ENCODE assay signal across 30 cellular contexts in genomic region chr18:78666666-78667335, GRCh38.
"Had no signal": no experiment of that assay in that cellular context is flagged by ENCODE, and none has a peak within 500 bp of the region (broad histone marks: within the 10 kb centered on the region; RNA-seq: fewer than 3 reads in every experiment).

No MANE protein-coding gene starts in this region.

- H3K36me3 ChIP-seq: brain microvascular endothelial cell, Peyer's patch had no signal

- H3K4me2 ChIP-seq: KMS-11 had no signal

- H3K27ac Mint-ChIP-seq: activated B cell treated with CpG ODN at 0.5 μM for 24 hours; activated CD4-positive, alpha-beta memory T cell treated with anti-CD3 and anti-CD28 coated beads for 36 hours; activated naive CD4-positive, alpha-beta T cell treated with anti-CD3 and anti-CD28 coated beads, Interleukin-2, amount 10 ng/mL, durations not matched to agents 7 days and 5 days; activated naive CD8-positive, alpha-beta T cell; activated naive CD8-positive, alpha-beta T cell treated with anti-CD3 and anti-CD28 coated beads, Interleukin-2, amount 50 U/mL, for 24 hours had no signal

- H3K27me3 Mint-ChIP-seq: activated B cell treated with CpG ODN at 0.5 μM for 24 hours; activated CD4-positive, alpha-beta memory T cell treated with anti-CD3 and anti-CD28 coated beads for 36 hours; activated naive CD4-positive, alpha-beta T cell treated with anti-CD3 and anti-CD28 coated beads, Interleukin-2, amount 10 ng/mL, durations not matched to agents 7 days and 5 days; activated naive CD8-positive, alpha-beta T cell; activated naive CD8-positive, alpha-beta T cell treated with anti-CD3 and anti-CD28 coated beads, Interleukin-2, amount 50 U/mL, for 24 hours had no signal

- H3K9me3 Mint-ChIP-seq: activated B cell treated with CpG ODN at 0.5 μM for 24 hours; activated CD4-positive, alpha-beta memory T cell treated with anti-CD3 and anti-CD28 coated beads for 36 hours; activated naive CD4-positive, alpha-beta T cell treated with anti-CD3 and anti-CD28 coated beads, Interleukin-2, amount 10 ng/mL, durations not matched to agents 7 days and 5 days; activated naive CD8-positive, alpha-beta T cell treated with anti-CD3 and anti-CD28 coated beads, Interleukin-2, amount 50 U/mL, for 24 hours had no signal

- ATAC-seq: activated naive CD8-positive, alpha-beta T cell treated with anti-CD3 and anti-CD28 coated beads, Interleukin-2, amount 50 U/mL, for 24 hours had no signal

- H3K27ac ChIP-seq: brain microvascular endothelial cell, KMS-11, Peyer's patch, VCaP had no signal

- H3K4me1 Mint-ChIP-seq: activated B cell treated with CpG ODN at 0.5 μM for 24 hours; activated naive CD4-positive, alpha-beta T cell treated with anti-CD3 and anti-CD28 coated beads, Interleukin-2, amount 10 ng/mL, durations not matched to agents 7 days and 5 days; activated naive CD8-positive, alpha-beta T cell treated with anti-CD3 and anti-CD28 coated beads, Interleukin-2, amount 50 U/mL, for 24 hours had no signal

- H3K4me3 ChIP-seq: Peyer's patch had no signal

- H3K27me3 ChIP-seq: brain microvascular endothelial cell, Peyer's patch had no signal

- H3K4me1 ChIP-seq: Peyer's patch had no signal

- H3K9ac ChIP-seq: KMS-11 had no signal

- DNase-seq: activated B cell treated with CpG ODN at 0.5 μM for 24 hours; activated CD4-positive, alpha-beta memory T cell treated with anti-CD3 and anti-CD28 coated beads for 36 hours; activated CD4-positive, alpha-beta T cell treated with anti-CD3 and anti-CD28 coated beads for 4 hours; activated CD4-positive, alpha-beta T cell treated with anti-CD3 and anti-CD28 coated beads, Interleukin-2, amount 50 U/mL, for 1 hour; activated CD4-positive, CD25-positive, alpha-beta regulatory T cell treated with anti-CD3 and anti-CD28 coated beads, Interleukin-2, amount 50 U/mL, for 72 hours; activated CD8-positive, alpha-beta memory T cell treated with anti-CD3 and anti-CD28 coated beads, Interleukin-2, amount 50 U/mL, for 48 hours; activated effector memory CD4-positive, alpha-beta T cell treated with Interleukin-2 at 50 U/mL for 16 hours; activated naive CD4-positive, alpha-beta T cell treated with anti-CD3 and anti-CD28 coated beads, Interleukin-2, amount 10 ng/mL, durations not matched to agents 7 days and 5 days; activated naive CD8-positive, alpha-beta T cell treated with anti-CD3 and anti-CD28 coated beads, Interleukin-2, amount 50 U/mL, for 24 hours; activated T-cell treated with anti-CD3 and anti-CD28 coated beads, Interleukin-2, amount 50 U/mL, for 48 hours; aorta; brain microvascular endothelial cell; MM.1S; MV-4-11; NCI-H1092; NCI-H1436 treated with DMSO at 0.1 percent for 48 hours; NCI-H1694 treated with DMSO at 0.1 percent for 48 hours; NCI-H2029; NCI-H345; NCI-H524 treated with DMSO at 0.1 percent for 48 hours; Peyer's patch; RPMI8226; SIG-M5; SW 1271; T-helper 1 cell; T-helper 2 cell; T-helper 9 cell had no signal

- H3K36me3 Mint-ChIP-seq: activated CD4-positive, alpha-beta memory T cell treated with anti-CD3 and anti-CD28 coated beads for 36 hours; activated naive CD4-positive, alpha-beta T cell treated with anti-CD3 and anti-CD28 coated beads, Interleukin-2, amount 10 ng/mL, durations not matched to agents 7 days and 5 days; activated naive CD8-positive, alpha-beta T cell had no signal

- H3K9me3 ChIP-seq: Peyer's patch had no signal

- H3K4me3 Mint-ChIP-seq: activated B cell treated with CpG ODN at 0.5 μM for 24 hours; activated CD4-positive, alpha-beta memory T cell treated with anti-CD3 and anti-CD28 coated beads for 36 hours; activated naive CD4-positive, alpha-beta T cell treated with anti-CD3 and anti-CD28 coated beads, Interleukin-2, amount 10 ng/mL, durations not matched to agents 7 days and 5 days; activated naive CD8-positive, alpha-beta T cell; activated naive CD8-positive, alpha-beta T cell treated with anti-CD3 and anti-CD28 coated beads, Interleukin-2, amount 50 U/mL, for 24 hours had no signal
